Comparison of ENCODE assay signal across 12 cellular contexts in genomic region chr3:109072208-109072607, GRCh38.
A peak's percentile ranks its signal among the peaks of the same experiment; 100 is the strongest.
DNase-seq lines count a peak whose midpoint lies in the region; ATAC-seq lines count a peak whose summit lies in the region.
"Had no signal": no experiment of that assay in that cellular context is flagged by ENCODE, and none has a peak within 500 bp of the region (broad histone marks: within the 10 kb centered on the region; RNA-seq: fewer than 3 reads in every experiment).

No MANE protein-coding gene starts in this region.

- DNase-seq in NCI-H187 (lab: John Stamatoyannopoulos, UW) (no peak), iPS-NIHi7 (ENCODE audit: extremely low spot score) (no peak), HK-2 (ENCODE audit: unreplicated experiment) (no peak)
- no peak for DNase-seq in effector memory CD8-positive, alpha-beta T cell
- DNase-seq: effector CD8-positive, alpha-beta T cell; H7; trophoblast cell had no signal

- ATAC-seq in GM18517 (IDR thresholded peaks at IDR 0.05; ENCODE audit: unreplicated experiment): peak; percentile 63
- ATAC-seq in GM19463 (IDR thresholded peaks at IDR 0.05; ENCODE audit: unreplicated experiment): peak; percentile 90
- peak; percentile 50 for ATAC-seq in HG03060 (IDR thresholded peaks at IDR 0.05; ENCODE audit: low read depth, unreplicated experiment)
- ATAC-seq in effector memory CD8-positive, alpha-beta T cell (replicated peaks): no peak

- H3K9me3 Mint-ChIP-seq in T-helper 1 cell treated with Interleukin-12 subunit alpha and Interleukin-12 subunit beta and Interleukin-4 antibody, amounts not matched to agents 30 μg/mL and 1 μg/mL, for 36 hours: no peaks in the 10 kb centered on the region
- no peaks in the 10 kb centered on the region for H3K9me3 Mint-ChIP-seq in effector memory CD8-positive, alpha-beta T cell

- peaks cover 9% of the 10 kb centered on the region for H3K4me1 Mint-ChIP-seq in T-helper 1 cell treated with Interleukin-12 subunit alpha and Interleukin-12 subunit beta and Interleukin-4 antibody, amounts not matched to agents 30 μg/mL and 1 μg/mL, for 36 hours (ENCODE audit: low read depth)
- peaks cover 5% of the 10 kb centered on the region in 2 donors for H3K4me1 Mint-ChIP-seq in effector memory CD8-positive, alpha-beta T cell (ENCODE audit: low read depth in 2 of 2)

- no peaks in the 10 kb centered on the region for H3K36me3 Mint-ChIP-seq in T-helper 1 cell treated with Interleukin-12 subunit alpha and Interleukin-12 subunit beta and Interleukin-4 antibody, amounts not matched to agents 30 μg/mL and 1 μg/mL, for 36 hours (ENCODE audit: low read depth)
- no peaks in the 10 kb centered on the region for H3K36me3 Mint-ChIP-seq in effector memory CD8-positive, alpha-beta T cell (ENCODE audit: insufficient read depth)
- H3K36me3 Mint-ChIP-seq: naive thymus-derived CD8-positive, alpha-beta T cell had no signal

- H3K4me3 Mint-ChIP-seq in T-helper 1 cell treated with Interleukin-12 subunit alpha and Interleukin-12 subunit beta and Interleukin-4 antibody, amounts not matched to agents 30 μg/mL and 1 μg/mL, for 36 hours: peak overlapping the region; percentile 61
- H3K4me3 Mint-ChIP-seq in effector memory CD8-positive, alpha-beta T cell: no peak overlapping the region

- H3K27me3 Mint-ChIP-seq in T-helper 1 cell treated with Interleukin-12 subunit alpha and Interleukin-12 subunit beta and Interleukin-4 antibody, amounts not matched to agents 30 μg/mL and 1 μg/mL, for 36 hours (ENCODE audit: low read depth): peaks cover 35% of the 10 kb centered on the region
- H3K27me3 Mint-ChIP-seq in effector memory CD8-positive, alpha-beta T cell: peaks cover 32 to 46% of the 10 kb centered on the region in 2 donors

- peak overlapping the region; percentile 3 for H3K27ac Mint-ChIP-seq in T-helper 1 cell treated with Interleukin-12 subunit alpha and Interleukin-12 subunit beta and Interleukin-4 antibody, amounts not matched to agents 30 μg/mL and 1 μg/mL, for 36 hours
- H3K27ac Mint-ChIP-seq in effector memory CD8-positive, alpha-beta T cell: peak overlapping the region in 1 of 2 donors; percentile 5
- H3K27ac Mint-ChIP-seq: naive thymus-derived CD8-positive, alpha-beta T cell had no signal
